In genomic region chr1:216064643-216065042, GRCh38 we compare ENCODE assay signal across 23 cellular contexts.
DNase-seq lines count a peak whose midpoint lies in the region; ATAC-seq, FAIRE-seq and TF ChIP-seq lines count a peak whose summit lies in the region.
"Had no signal": no experiment of that assay in that cellular context is flagged by ENCODE, and none has a peak within 500 bp of the region (broad histone marks: within the 10 kb centered on the region; RNA-seq: fewer than 3 reads in every experiment).

No MANE protein-coding gene starts in this region.

- H3K27me3 ChIP-seq in RWPE2 (ENCODE audit: insufficient read depth, poor library complexity, severe bottlenecking), result no peaks in the 10 kb centered on the region
- H3K27me3 ChIP-seq in foreskin keratinocyte, result no peaks in the 10 kb centered on the region
- H3K27me3 ChIP-seq: BLaER1, SJSA1 had no signal

- H3K27ac ChIP-seq in RWPE2 (ENCODE audit: poor library complexity, severe bottlenecking), result no peak overlapping the region
- H3K27ac ChIP-seq in foreskin keratinocyte, result no peak overlapping the region
- H3K27ac ChIP-seq: BLaER1, SJSA1 had no signal

- ATAC-seq in RWPE2 (ENCODE audit: low read depth) (peak; percentile 44; the same call in 2 of the 3 replicates), foreskin keratinocyte (peak; percentile 92), Right ventricle myocardium superior (ENCODE audit: poor library complexity) (no peak)
- peak; percentile 26 for ATAC-seq in stimulated activated memory B cell treated with anti-CD40 and anti-IgM and Interleukin-4, amounts not matched to agents 10 μg/mL and 1 μg/mL and 100 μg/mL, for 72 hours
- ATAC-seq: Panc1 had no signal

- no peaks in the 10 kb centered on the region for H3K4me1 Mint-ChIP-seq in stimulated activated memory B cell treated with anti-CD40 and anti-IgM and Interleukin-4, amounts not matched to agents 10 μg/mL and 1 μg/mL and 100 μg/mL, for 72 hours

- peak; percentile 46 for DNase-seq in HCEC 1CT
- no peak for DNase-seq in RWPE2 (ENCODE audit: low spot score)
- peak; percentile 63 to 88 for DNase-seq in foreskin keratinocyte
- no peak for DNase-seq in stimulated activated CD4-positive, alpha-beta T cell treated with anti-CD3 and anti-CD28 coated beads, Interleukin-4, amount 100 ng/mL, for 4 hours
- no peak for DNase-seq in Right ventricle myocardium superior
- DNase-seq in urothelium cell line (ENCODE audit: low spot score), result no peak
- DNase-seq: Caco-2; CD4-positive, alpha-beta T cell; GDM1; KG1; NCI-H1105; NCI-H146; NCI-H2029 treated with DMSO at 0.1 percent for 48 hours; NCI-H2171; NCI-H524 treated with DMSO at 0.1 percent for 48 hours; NCI-H82 had no signal

- intact Hi-C loops in Right ventricle myocardium superior (cut with DNase I), result no loop called here

- H3K4me3 ChIP-seq in RWPE2 (ENCODE audit: severe bottlenecking), result no peak overlapping the region
- H3K4me3 ChIP-seq: BLaER1, SJSA1 had no signal

- no peak overlapping the region for H3K27ac Mint-ChIP-seq in stimulated activated memory B cell treated with anti-CD40 and anti-IgM and Interleukin-4, amounts not matched to agents 10 μg/mL and 1 μg/mL and 100 μg/mL, for 72 hours
- H3K27ac Mint-ChIP-seq: CD4-positive, alpha-beta T cell had no signal

- no peak for FAIRE-seq in urothelium cell line (lab: Jason Lieb, UNC)
- FAIRE-seq: GM18507, GM19239, H1 had no signal

- no peaks in the 10 kb centered on the region for H3K36me3 Mint-ChIP-seq in stimulated activated memory B cell treated with anti-CD40 and anti-IgM and Interleukin-4, amounts not matched to agents 10 μg/mL and 1 μg/mL and 100 μg/mL, for 72 hours

- H3K9me3 ChIP-seq in RWPE2 (ENCODE audit: severe bottlenecking), result no peaks in the 10 kb centered on the region
- H3K9me3 ChIP-seq: BLaER1, Caco-2, SJSA1 had no signal

- H3K27me3 Mint-ChIP-seq in stimulated activated memory B cell treated with anti-CD40 and anti-IgM and Interleukin-4, amounts not matched to agents 10 μg/mL and 1 μg/mL and 100 μg/mL, for 72 hours, result peaks cover 10% of the 10 kb centered on the region
- H3K27me3 Mint-ChIP-seq: CD4-positive, alpha-beta T cell had no signal

- H3K9me3 Mint-ChIP-seq in stimulated activated memory B cell treated with anti-CD40 and anti-IgM and Interleukin-4, amounts not matched to agents 10 μg/mL and 1 μg/mL and 100 μg/mL, for 72 hours, result peaks cover 2% of the 10 kb centered on the region

- H3K4me1 ChIP-seq in RWPE2 (ENCODE audit: insufficient read depth, poor library complexity, severe bottlenecking) (no peaks in the 10 kb centered on the region), foreskin keratinocyte (no peaks in the 10 kb centered on the region)
- H3K4me1 ChIP-seq: BLaER1, Caco-2, SJSA1 had no signal

- no peak for TF ChIP-seq CTCF in RWPE2 (IDR thresholded peaks at IDR 0.05; ENCODE audit: poor library complexity, severe bottlenecking)
- TF ChIP-seq CTCF in foreskin keratinocyte (conservative IDR thresholded peaks at IDR 0.05), result no peak

- no peaks in the 10 kb centered on the region for H3K36me3 ChIP-seq in RWPE2 (ENCODE audit: low read depth)
- H3K36me3 ChIP-seq: BLaER1, SJSA1 had no signal

- H3K4me3 Mint-ChIP-seq in stimulated activated memory B cell treated with anti-CD40 and anti-IgM and Interleukin-4, amounts not matched to agents 10 μg/mL and 1 μg/mL and 100 μg/mL, for 72 hours, result no peak overlapping the region
- H3K4me3 Mint-ChIP-seq: CD4-positive, alpha-beta T cell had no signal

Comparison
In these comparisons a context has a peak if more than half of its experiments do, and no peak if none do; other contexts are left out.
1. DNase-seq: peak in HCEC 1CT (single experiment) and foreskin keratinocyte (2 of 2); none in RWPE2 (single experiment), stimulated activated CD4-positive, alpha-beta T cell treated with anti-CD3 and anti-CD28 coated beads, Interleukin-4, amount 100 ng/mL, for 4 hours (0 of 2), Right ventricle myocardium superior (single experiment) and urothelium cell line (single experiment).